Comparison of ENCODE assay signal across 1 cellular context in genomic region chr6:157020398-157021266, GRCh38.
TF ChIP-seq lines count a peak whose summit lies in the region.

No MANE protein-coding gene starts in this region.

TF ChIP-seq in K562, 482 proteins besides CTCF, POLR2A, EP300 and RAD21 (continued from another document):
- 0 out of 2 replicates have a peak, but pooled peaks have one; percentile 32 for TF ChIP-seq E4F1 (CRISPR knock-in tag; IDR thresholded peaks at IDR 0.05; ENCODE audit: borderline replicate concordance)
- no peak for TF ChIP-seq USF2 (CRISPR knock-in tag; IDR thresholded peaks at IDR 0.05)
- TF ChIP-seq NR2C2 (CRISPR knock-in tag; IDR thresholded peaks at IDR 0.05): no peak
- TF ChIP-seq NR2C2 (tag; IDR thresholded peaks at IDR 0.05): peak; percentile 85
- TF ChIP-seq RHOXF2B (CRISPR knock-in tag; conservative IDR thresholded peaks at IDR 0.05): 0 out of 2 replicates have a peak, but pooled peaks have one; percentile 70
- TF ChIP-seq FOXA3 (CRISPR knock-in tag; conservative IDR thresholded peaks at IDR 0.05 in 1 of 2, IDR thresholded peaks at IDR 0.05 in 1 of 2): no peak
- TF ChIP-seq TCF7 (IDR thresholded peaks at IDR 0.05; ENCODE audit: borderline replicate concordance): peak; percentile 51; the same call in 1 of the 2 replicates
- peak; percentile 43; the same call in 1 of the 2 replicates for TF ChIP-seq ADNP (tag; IDR thresholded peaks at IDR 0.05)
- TF ChIP-seq DIDO1 (tag; IDR thresholded peaks at IDR 0.05; ENCODE audit: low read depth): no peak
- TF ChIP-seq RBM39 (optimal IDR thresholded peaks at IDR 0.05; ENCODE audit: low read depth, low read length): no peak
- 0 out of 2 replicates have a peak, but pooled peaks have one; percentile 3 for TF ChIP-seq PHF21A (IDR thresholded peaks at IDR 0.05; ENCODE audit: borderline replicate concordance, low read depth)
- peak; percentile 85 for TF ChIP-seq MEF2A (IDR thresholded peaks at IDR 0.05; ENCODE audit: control insufficient read depth, low read depth, low read length)
- TF ChIP-seq ETS2 (tag; IDR thresholded peaks at IDR 0.05; ENCODE audit: borderline replicate concordance, poor library complexity, severe bottlenecking): no peak
- peak; percentile 64 for TF ChIP-seq ZNF512 (tag; IDR thresholded peaks at IDR 0.05)
- TF ChIP-seq ZKSCAN8 (CRISPR knock-in tag; IDR thresholded peaks at IDR 0.05): no peak
- no peak for TF ChIP-seq ZBTB49 (CRISPR knock-in tag; IDR thresholded peaks at IDR 0.05; ENCODE audit: borderline replicate concordance)
- no peak; the same call in 1 of the 2 replicates for TF ChIP-seq NKRF (IDR thresholded peaks at IDR 0.05; ENCODE audit: borderline replicate concordance)
- 0 out of 2 replicates have a peak, but pooled peaks have one; percentile 43 for TF ChIP-seq NFRKB (IDR thresholded peaks at IDR 0.05; ENCODE audit: low read depth)
- no peak for TF ChIP-seq POU5F1 (IDR thresholded peaks at IDR 0.05; ENCODE audit: borderline replicate concordance, low read depth, low read length, partially characterized antibody)
- TF ChIP-seq ZNF695 (CRISPR knock-in tag; IDR thresholded peaks at IDR 0.05): 0 out of 2 replicates have a peak, but pooled peaks have one; percentile 22
- 0 out of 2 replicates have a peak, but pooled peaks have one; percentile 10 for TF ChIP-seq RAD51 (IDR thresholded peaks at IDR 0.05; ENCODE audit: borderline replicate concordance, low read depth)
- TF ChIP-seq ZNF431 (CRISPR knock-in tag; IDR thresholded peaks at IDR 0.05): peak; percentile 13; the same call in 1 of the 2 replicates
- TF ChIP-seq ZC3H4 (CRISPR knock-in tag; IDR thresholded peaks at IDR 0.05; ENCODE audit: borderline replicate concordance): peak; percentile 65; the same call in 1 of the 2 replicates
- TF ChIP-seq ZFP36 (IDR thresholded peaks at IDR 0.05; ENCODE audit: low read depth, low read length, partially characterized antibody): peak; percentile 88
- peak in 1 of 2 experiments; percentile 65; a peak in 1 of 4 replicates for TF ChIP-seq UBTF (IDR thresholded peaks at IDR 0.05; ENCODE audit: borderline replicate concordance in 1 of 2, low read depth in 2 of 2, low read length in 2 of 2)
- TF ChIP-seq ARID1B (IDR thresholded peaks at IDR 0.05): 0 out of 2 replicates have a peak, but pooled peaks have one; percentile 5
- TF ChIP-seq GATAD2B (IDR thresholded peaks at IDR 0.05; ENCODE audit: borderline replicate concordance): 0 out of 2 replicates have a peak, but pooled peaks have one; percentile 9
- no peak for TF ChIP-seq TBL1XR1 (IDR thresholded peaks at IDR 0.05; ENCODE audit: low read length in 2 of 2)
- TF ChIP-seq ZNF124 (CRISPR knock-in tag; IDR thresholded peaks at IDR 0.05): no peak
- TF ChIP-seq E2F6 (IDR thresholded peaks at IDR 0.05; ENCODE audit: borderline replicate concordance in 1 of 2, extremely low read depth in 1 of 2, insufficient read depth in 1 of 2, insufficient read length in 1 of 2, low read depth in 1 of 2, low read length in 1 of 2, poor library complexity in 1 of 2, severe bottlenecking in 1 of 2): peak in 1 of 2 experiments; percentile 68
